Comparison of ENCODE assay signal across 1 cellular context in genomic region chr12:52895726-52896189, GRCh38.
A peak's percentile ranks its signal among the peaks of the same experiment; 100 is the strongest.
TF ChIP-seq lines count a peak whose summit lies in the region.

No MANE protein-coding gene starts in this region.

TF ChIP-seq in HepG2, 621 proteins besides CTCF, POLR2A, EP300 and RAD21:
- TF ChIP-seq MEF2D (CRISPR knock-in tag; IDR thresholded peaks at IDR 0.05) (0 out of 2 replicates have a peak, but pooled peaks have one; percentile 12), ZNF646 (CRISPR knock-in tag; IDR thresholded peaks at IDR 0.05) (no peak), ZNF543 (CRISPR knock-in tag; IDR thresholded peaks at IDR 0.05) (peak; percentile 25; the same call in 1 of the 2 replicates), KAT8 (CRISPR knock-in tag; IDR thresholded peaks at IDR 0.05) (peak; percentile 5; the same call in 1 of the 2 replicates), ZBTB37 (CRISPR knock-in tag; IDR thresholded peaks at IDR 0.05) (0 out of 2 replicates have a peak, but pooled peaks have one; percentile 3), IKZF4 (CRISPR knock-in tag; IDR thresholded peaks at IDR 0.05; ENCODE audit: borderline replicate concordance, low read depth, not compliant biosample characterization) (no peak), MAFG (CRISPR knock-in tag; IDR thresholded peaks at IDR 0.05) (no peak), CHD2 (IDR thresholded peaks at IDR 0.05; ENCODE audit: low read depth, low read length) (0 out of 2 replicates have a peak, but pooled peaks have one; percentile 3), ZNF275 (CRISPR knock-in tag; IDR thresholded peaks at IDR 0.05; ENCODE audit: borderline replicate concordance) (no peak), MAZ (IDR thresholded peaks at IDR 0.05; ENCODE audit: borderline replicate concordance, low read depth, low read length) (0 out of 2 replicates have a peak, but pooled peaks have one; percentile 8), MAZ (CRISPR knock-in tag; IDR thresholded peaks at IDR 0.05; ENCODE audit: low read depth) (no peak), FLYWCH1 (CRISPR knock-in tag; IDR thresholded peaks at IDR 0.05) (no peak), KMT2B (CRISPR knock-in tag; IDR thresholded peaks at IDR 0.05) (no peak), NAIF1 (CRISPR knock-in tag; IDR thresholded peaks at IDR 0.05; ENCODE audit: borderline replicate concordance) (0 out of 2 replicates have a peak, but pooled peaks have one; percentile 10), THAP7 (CRISPR knock-in tag; IDR thresholded peaks at IDR 0.05) (no peak), SAP130 (CRISPR knock-in tag; IDR thresholded peaks at IDR 0.05; ENCODE audit: low read depth) (no peak), KLF15 (CRISPR knock-in tag; IDR thresholded peaks at IDR 0.05; ENCODE audit: borderline replicate concordance) (no peak), PHF5A (CRISPR knock-in tag; IDR thresholded peaks at IDR 0.05; ENCODE audit: low read depth, unreplicated experiment) (no peak), ZC3H4 (CRISPR knock-in tag; IDR thresholded peaks at IDR 0.05; ENCODE audit: borderline replicate concordance) (peak; percentile 35; the same call in 1 of the 2 replicates), ZNF280D (CRISPR knock-in tag; IDR thresholded peaks at IDR 0.05) (0 out of 2 replicates have a peak, but pooled peaks have one; percentile 31), ZEB1 (IDR thresholded peaks at IDR 0.05; ENCODE audit: insufficient replicate concordance, low read depth) (peak; percentile 8), ZNF687 (CRISPR knock-in tag; IDR thresholded peaks at IDR 0.05) (peak; percentile 40; the same call in 1 of the 2 replicates), ZNF644 (CRISPR knock-in tag; IDR thresholded peaks at IDR 0.05; ENCODE audit: low read depth) (no peak), SRY (CRISPR knock-in tag; IDR thresholded peaks at IDR 0.05) (0 out of 2 replicates have a peak, but pooled peaks have one; percentile 34), RBM22 (optimal IDR thresholded peaks at IDR 0.05; ENCODE audit: low read length) (no peak), ZFX (CRISPR knock-in tag; IDR thresholded peaks at IDR 0.05; ENCODE audit: low read depth) (0 out of 2 replicates have a peak, but pooled peaks have one; percentile 2), ZNF784 (CRISPR knock-in tag; IDR thresholded peaks at IDR 0.05; ENCODE audit: borderline replicate concordance) (0 out of 2 replicates have a peak, but pooled peaks have one; percentile 58), ZNF564 (CRISPR knock-in tag; IDR thresholded peaks at IDR 0.05) (peak; percentile 15; the same call in 1 of the 2 replicates), CREM (IDR thresholded peaks at IDR 0.05) (peak; percentile 11; the same call in 1 of the 2 replicates), CREM (CRISPR knock-in tag; IDR thresholded peaks at IDR 0.05) (no peak), HOXA5 (CRISPR knock-in tag; IDR thresholded peaks at IDR 0.05) (no peak), MIXL1 (CRISPR knock-in tag; IDR thresholded peaks at IDR 0.05) (no peak), SOX6 (IDR thresholded peaks at IDR 0.05) (no peak), SOX6 (CRISPR knock-in tag; IDR thresholded peaks at IDR 0.05) (0 out of 2 replicates have a peak, but pooled peaks have one; percentile 3)
TF ChIP-seq in HepG2: peak in this region for 17.
